In genomic region chr10:63628526-63629362, GRCh38 we compare ENCODE assay signal across 8 cellular contexts.
DNase-seq lines count a peak whose midpoint lies in the region; ATAC-seq and TF ChIP-seq lines count a peak whose summit lies in the region.

No MANE protein-coding gene starts in this region.

- ATAC-seq in HG03159 (IDR thresholded peaks at IDR 0.05; ENCODE audit: unreplicated experiment): peak; percentile 38

- H3K4me1 Mint-ChIP-seq in activated naive CD4-positive, alpha-beta T cell treated with anti-CD3 and anti-CD28 coated beads, Interleukin-2, amount 50 U/mL, for 24 hours: peaks cover 35% of the 10 kb centered on the region

- no peak overlapping the region for H3K23ac ChIP-seq in neuronal stem cell (ENCODE audit: low read depth, low read length, poor library complexity)

- H3K4me1 ChIP-seq in neuronal stem cell (ENCODE audit: control insufficient read depth in 2 of 2, insufficient read depth in 1 of 2, low read depth in 1 of 2, low read length in 2 of 2): peaks cover 9 to 14% of the 10 kb centered on the region in 2 donors

- H3K4ac ChIP-seq in neuronal stem cell (ENCODE audit: low read length): no peak overlapping the region

- H4K91ac ChIP-seq in neuronal stem cell (ENCODE audit: low read depth, low read length, poor library complexity): no peak overlapping the region

- H2BK15ac ChIP-seq in neuronal stem cell (ENCODE audit: low read length): no peak overlapping the region

- H3K14ac ChIP-seq in neuronal stem cell (ENCODE audit: low read length): no peak overlapping the region

- no peak overlapping the region for H2BK120ac ChIP-seq in neuronal stem cell (ENCODE audit: low read depth, low read length)

- H3K9me3 ChIP-seq in neuronal stem cell (replicated peaks in 1 of 2; ENCODE audit: control insufficient read depth in 2 of 2, insufficient read depth in 1 of 2, low read depth in 1 of 2, low read length in 2 of 2): no peaks in the 10 kb centered on the region

- H3K4me2 ChIP-seq in neuronal stem cell (ENCODE audit: insufficient read depth, low read length, poor library complexity, severe bottlenecking): peak overlapping the region; percentile 82

- H3K36me3 Mint-ChIP-seq in activated naive CD4-positive, alpha-beta T cell treated with anti-CD3 and anti-CD28 coated beads, Interleukin-2, amount 50 U/mL, for 24 hours: no peaks in the 10 kb centered on the region

- WGBS in neuronal stem cell (ENCODE audit: extremely low coverage in 2 of 2, insufficient read length in 2 of 2, insufficient replicate concordance in 1 of 2), 2 donors: no CpG with 5 or more reads among the region's 16 CpGs

- no peak overlapping the region for H4K8ac ChIP-seq in neuronal stem cell (ENCODE audit: low read depth, low read length)

- peak overlapping the region; percentile 99 for H2AFZ ChIP-seq in neuronal stem cell (ENCODE audit: low read length)

- no peak overlapping the region for H2BK5ac ChIP-seq in neuronal stem cell (ENCODE audit: low read length)

- peaks cover 0 to 2% (median 0%) of the 10 kb centered on the region in 3 experiments for H3K27me3 ChIP-seq in neuronal stem cell (ENCODE audit: control insufficient read depth in 3 of 3, insufficient read depth in 3 of 3, low read depth in 1 of 3, low read length in 3 of 3)

- peak overlapping the region; percentile 76 for H3K27ac Mint-ChIP-seq in activated naive CD4-positive, alpha-beta T cell treated with anti-CD3 and anti-CD28 coated beads, Interleukin-2, amount 50 U/mL, for 24 hours

- H2BK12ac ChIP-seq in neuronal stem cell (ENCODE audit: low read length): no peak overlapping the region

- no peak overlapping the region for H3K9ac ChIP-seq in neuronal stem cell (ENCODE audit: low read depth, low read length, poor library complexity)

- H3K4me3 Mint-ChIP-seq in activated naive CD4-positive, alpha-beta T cell treated with anti-CD3 and anti-CD28 coated beads, Interleukin-2, amount 50 U/mL, for 24 hours: peak overlapping the region; percentile 99

- peak overlapping the region in 1 of 2 donors; percentile 80 for H3K4me3 ChIP-seq in neuronal stem cell (ENCODE audit: low read length in 2 of 2)

- H3K27ac ChIP-seq in neuronal stem cell (replicated peaks; ENCODE audit: low read length): peak overlapping the region; percentile 15

- no peak overlapping the region for H2AK5ac ChIP-seq in neuronal stem cell (ENCODE audit: low read depth, low read length)

- no peaks in the 10 kb centered on the region for H3K9me3 Mint-ChIP-seq in activated naive CD4-positive, alpha-beta T cell treated with anti-CD3 and anti-CD28 coated beads, Interleukin-2, amount 50 U/mL, for 24 hours

- peak; percentile 52 for DNase-seq in CMK (ENCODE audit: low read depth)
- DNase-seq in NCI-H2196 treated with DMSO at 0.1 percent for 48 hours (lab: John Stamatoyannopoulos, UW; ENCODE audit: unreplicated experiment): peak; percentile 70
- peak; percentile 72 for DNase-seq in glomerular endothelial cell (ENCODE audit: extremely low read depth, low read depth, low spot score)
- peak; percentile 55 for DNase-seq in neuronal stem cell (ENCODE audit: low spot score)
- DNase-seq in stimulated activated CD4-positive, alpha-beta T cell treated with anti-CD3 and anti-CD28 coated beads, Interleukin-2, amount 100 ng/mL, for 48 hours: no peak

- no peak overlapping the region for H3K18ac ChIP-seq in neuronal stem cell (ENCODE audit: low read length)

- no peaks in the 10 kb centered on the region for H3K79me1 ChIP-seq in neuronal stem cell (ENCODE audit: low read depth, low read length)

- H3K36me3 ChIP-seq in neuronal stem cell (replicated peaks in 1 of 2; ENCODE audit: control insufficient read depth in 2 of 2, insufficient read depth in 2 of 2, low read length in 2 of 2): no peaks in the 10 kb centered on the region

- no peaks in the 10 kb centered on the region for H3K27me3 Mint-ChIP-seq in activated naive CD4-positive, alpha-beta T cell treated with anti-CD3 and anti-CD28 coated beads, Interleukin-2, amount 50 U/mL, for 24 hours

- peak; percentile 39 for TF ChIP-seq POLR2A in GM19193 (IDR thresholded peaks at IDR 0.05; ENCODE audit: extremely low read depth, insufficient read depth, insufficient read length)

Comparison
In these comparisons a context has a peak if more than half of its experiments do, and no peak if none do; other contexts are left out.
1. DNase-seq: peak in CMK (single experiment), NCI-H2196 treated with DMSO at 0.1 percent for 48 hours (single experiment), glomerular endothelial cell (single experiment) and neuronal stem cell (single experiment); none in stimulated activated CD4-positive, alpha-beta T cell treated with anti-CD3 and anti-CD28 coated beads, Interleukin-2, amount 100 ng/mL, for 48 hours (0 of 2).